9 cellular contexts compared by ENCODE assay signal in genomic region chr1:225879521-225880209, GRCh38. TPM values are rescaled to one million over a fixed set of nuclear protein-coding genes. Genes with fewer than 3 reads are reported as not detected.
DNase-seq lines count a peak whose midpoint lies in the region; ATAC-seq and TF ChIP-seq lines count a peak whose summit lies in the region.
"Had no signal": no experiment of that assay in that cellular context is flagged by ENCODE, and none has a peak within 500 bp of the region (broad histone marks: within the 10 kb centered on the region; RNA-seq: fewer than 3 reads in every experiment).

No MANE protein-coding gene starts in this region.

- H3K9me3 Mint-ChIP-seq in CD14-positive monocyte = peaks cover 0 to 3% (median 0%) of the 10 kb centered on the region in 7 donors

- ATAC-seq in mucosa of descending colon (peak; percentile 61), HG03442 (IDR thresholded peaks at IDR 0.05; ENCODE audit: unreplicated experiment) (no peak)

- H3K27me3 Mint-ChIP-seq in CD14-positive monocyte (ENCODE audit: low read depth in 3 of 3) = peaks cover 2 to 9% (median 4%) of the 10 kb centered on the region in 3 donors

- in situ Hi-C loops in KBM-7 (cut with MboI; ENCODE audit: low pct_unique_long_range_greater_than_20kb, low sequenced_read_pairs) = no loop called here

- H3K36me3 ChIP-seq in ascending aorta = peaks cover 8 to 15% of the 10 kb centered on the region in 2 donors
- no peaks in the 10 kb centered on the region for H3K36me3 ChIP-seq in mucosa of descending colon (ENCODE audit: low read depth)
- H3K36me3 ChIP-seq in WERI-Rb-1 = no peaks in the 10 kb centered on the region

- H3K36me3 Mint-ChIP-seq in CD14-positive monocyte = peaks cover 31 to 48% of the 10 kb centered on the region in 2 donors

- TF ChIP-seq CTCF in CD14-positive monocyte (IDR thresholded peaks at IDR 0.05) = no peak
- TF ChIP-seq CTCF in ascending aorta (IDR thresholded peaks at IDR 0.05) = no peak
- TF ChIP-seq CTCF in mucosa of descending colon (IDR thresholded peaks at IDR 0.05) = no peak
- TF ChIP-seq CTCF in GM10266 (IDR thresholded peaks at IDR 0.05; ENCODE audit: control insufficient read depth, insufficient read depth, low read depth, missing control alignments) = no peak
- TF ChIP-seq CTCF in WERI-Rb-1 (IDR thresholded peaks at IDR 0.05; ENCODE audit: low read depth, low read length) = no peak

- H3K4me3 ChIP-seq in ascending aorta = no peak overlapping the region
- no peak overlapping the region for H3K4me3 ChIP-seq in mucosa of descending colon
- no peak overlapping the region for H3K4me3 ChIP-seq in WERI-Rb-1 (ENCODE audit: low read depth, low read length)

- H3K4me1 Mint-ChIP-seq in CD14-positive monocyte = peaks cover 46% of the 10 kb centered on the region

- no peak for DNase-seq in CD14-positive monocyte (ENCODE audit: low spot score)
- peak; percentile 26 for DNase-seq in NCI-H2029 treated with DMSO at 0.1 percent for 48 hours (lab: John Stamatoyannopoulos, UW)
- no peak for DNase-seq in ascending aorta (ENCODE audit: low spot score in 2 of 2)
- peak; percentile 58 to 69 (median 59) for DNase-seq in mucosa of descending colon
- DNase-seq in GM10266 (ENCODE audit: extremely low spot score) = no peak
- no peak for DNase-seq in KBM-7
- DNase-seq in WERI-Rb-1 = no peak
- DNase-seq: stimulated activated CD4-positive, alpha-beta T cell treated with anti-CD3 and anti-CD28 coated beads, Interleukin-1b, Interleukin-23, amount 100 ng/mL, for 48 hours had no signal

- H3K27ac ChIP-seq in ascending aorta = peak overlapping the region; percentile 56 to 87
- H3K27ac ChIP-seq in WERI-Rb-1 = no peak overlapping the region

- H3K4me3 Mint-ChIP-seq in CD14-positive monocyte = peak overlapping the region in 1 of 2 donors; percentile 7

- H3K27me3 ChIP-seq in ascending aorta = no peaks in the 10 kb centered on the region
- H3K27me3 ChIP-seq in WERI-Rb-1 (ENCODE audit: insufficient read depth, low read depth, severe bottlenecking) = no peaks in the 10 kb centered on the region

- H3K4me1 ChIP-seq in ascending aorta = peaks cover 25 to 46% of the 10 kb centered on the region in 2 donors
- H3K4me1 ChIP-seq in mucosa of descending colon (ENCODE audit: low read depth) = peaks cover 61% of the 10 kb centered on the region

- H3K27ac Mint-ChIP-seq in CD14-positive monocyte = peak overlapping the region in 4 of 7 donors; percentile 18 to 84 (median 46)

- intact Hi-C loops in CD14-positive monocyte (cut with micrococcal nuclease) (no loop called here), ascending aorta (cut with DNase I) (loop anchor here (2.0 to 5.0 kb wide), 3 partner anchors 15 to 183 kb away; partner anchors contain the start of gene H3-3A), mucosa of descending colon (cut with DNase I, micrococcal nuclease) (no loop called here)

- H3K9me3 ChIP-seq in ascending aorta (no peaks in the 10 kb centered on the region), mucosa of descending colon (no peaks in the 10 kb centered on the region), WERI-Rb-1 (ENCODE audit: severe bottlenecking) (no peaks in the 10 kb centered on the region)

RNA-seq across cellular contexts. Expression of gene TMEM63A, which starts 2.5 kb away (rescaled TPM):
- polyA plus RNA-seq in CD14-positive monocyte = 1 to 10 TPM; 3.0 to 5.8 TPM
- total RNA-seq in ascending aorta (41.3 TPM), mucosa of descending colon (100 to 1,000 TPM; 115 to 192 (median 147) TPM)

RNA-seq across cellular contexts. Expression of gene LEFTY1, which starts 9.3 kb away (rescaled TPM):
- not detected for polyA plus RNA-seq in CD14-positive monocyte
- total RNA-seq in ascending aorta (not detected), mucosa of descending colon (100 to 1,000 TPM in 1 of 3 donors, 10 to 100 TPM in 2; 27.3 to 199 (median 60.3) TPM)

RNA-seq across cellular contexts. Expression of gene PYCR2, which starts 44.4 kb away (rescaled TPM):
- 10 to 100 TPM; 21.4 to 26.6 TPM for polyA plus RNA-seq in CD14-positive monocyte
- total RNA-seq in ascending aorta (126 TPM), mucosa of descending colon (10 to 100 TPM; 33.0 to 43.6 (median 38.3) TPM)

Comparison
In these comparisons a context has a peak if more than half of its experiments do, and no peak if none do; other contexts are left out.
1. DNase-seq: peak in NCI-H2029 treated with DMSO at 0.1 percent for 48 hours (single experiment) and mucosa of descending colon (3 of 3); none in CD14-positive monocyte (single experiment), ascending aorta (0 of 2), GM10266 (single experiment), KBM-7 (single experiment) and WERI-Rb-1 (single experiment).
2. RNA of gene LEFTY1, which starts 9.3 kb away (total RNA-seq): 27.3 to 199 TPM in mucosa of descending colon; not detected in ascending aorta (single experiment); every median in the first group is over 10 times any median in the second.